Comparison of ENCODE assay signal across 8 cellular contexts in genomic region chr4:77126844-77127614, GRCh38. TPM values are rescaled to one million over a fixed set of nuclear protein-coding genes. Genes with fewer than 3 reads are reported as not detected.
DNase-seq lines count a peak whose midpoint lies in the region; ATAC-seq and TF ChIP-seq lines count a peak whose summit lies in the region.

No MANE protein-coding gene starts in this region.

- no peak overlapping the region for H3K4me2 ChIP-seq in smooth muscle cell

- CTCF ChIA-PET in activated CD4-positive, alpha-beta T cell treated with anti-CD3 and anti-CD28 coated beads, Interleukin-2, amount 10 ng/mL, durations not matched to agents 7 days and 5 days (lab: Charles Lee), result interaction anchor here (0.7 to 1.6 kb wide), 2 partner anchors 31 to 45 kb away, joined by 3 to 5 read pairs; no protein-coding TSS in a partner anchor

- TF ChIP-seq CTCF in smooth muscle cell (IDR thresholded peaks at IDR 0.05; ENCODE audit: borderline replicate concordance, insufficient read depth, poor library complexity, severe bottlenecking), result no peak

- ATAC-seq in HG03025 (IDR thresholded peaks at IDR 0.05; ENCODE audit: low FRiP score, unreplicated experiment), result peak; percentile 90

- H3K9ac ChIP-seq in skeletal muscle tissue (ENCODE audit: low read depth in 1 of 3, low read length in 3 of 3) (no peak overlapping the region), smooth muscle cell (ENCODE audit: low read depth) (no peak overlapping the region)

- peak; percentile 10 for DNase-seq in GM19238 (ENCODE audit: insufficient read length, low spot score)
- peak; percentile 92 for DNase-seq in SIG-M5 treated with dmso at 0.1 percent for 504 hours (lab: John Stamatoyannopoulos, UW; ENCODE audit: unreplicated experiment)
- DNase-seq in cortex of kidney (lab: John Stamatoyannopoulos, UW), result no peak
- no peak for DNase-seq in activated CD4-positive, alpha-beta T cell treated with anti-CD3 and anti-CD28 coated beads, Interleukin-2, amount 10 ng/mL, durations not matched to agents 7 days and 5 days
- no peak for DNase-seq in activated CD4-positive, alpha-beta T cell treated with anti-CD3 and anti-CD28 coated beads, Interleukin-2, amount 50 U/mL, for 4 hours
- no peak for DNase-seq in smooth muscle cell (lab: John Stamatoyannopoulos, UW; ENCODE audit: unreplicated experiment)

- H3K27me3 ChIP-seq in skeletal muscle tissue (ENCODE audit: control insufficient read depth in 3 of 3, insufficient read depth in 3 of 3, low read length in 3 of 3) (no peaks in the 10 kb centered on the region), smooth muscle cell (ENCODE audit: low read depth) (no peaks in the 10 kb centered on the region)

- H3K4me3 ChIP-seq in skeletal muscle tissue (ENCODE audit: low read length in 3 of 3), result no peak overlapping the region
- no peak overlapping the region for H3K4me3 ChIP-seq in smooth muscle cell

- no peak overlapping the region for H3K4me3 Mint-ChIP-seq in activated CD4-positive, alpha-beta T cell treated with anti-CD3 and anti-CD28 coated beads, Interleukin-2, amount 10 ng/mL, durations not matched to agents 7 days and 5 days

- H3K4me1 Mint-ChIP-seq in activated CD4-positive, alpha-beta T cell treated with anti-CD3 and anti-CD28 coated beads, Interleukin-2, amount 10 ng/mL, durations not matched to agents 7 days and 5 days, result peaks cover 15% of the 10 kb centered on the region

- H3F3A ChIP-seq in smooth muscle cell (ENCODE audit: low read depth), result no peaks in the 10 kb centered on the region

- H3K36me3 ChIP-seq in skeletal muscle tissue (ENCODE audit: control insufficient read depth in 3 of 3, insufficient read depth in 3 of 3, low read length in 3 of 3) (no peaks in the 10 kb centered on the region), smooth muscle cell (ENCODE audit: low read depth) (no peaks in the 10 kb centered on the region)

- H3K79me2 ChIP-seq in smooth muscle cell (ENCODE audit: low read depth), result no peaks in the 10 kb centered on the region

- POLR2A ChIA-PET in activated CD4-positive, alpha-beta T cell treated with anti-CD3 and anti-CD28 coated beads, Interleukin-2, amount 10 ng/mL, durations not matched to agents 7 days and 5 days (lab: Charles Lee), result no interaction called here

- no peaks in the 10 kb centered on the region for H3K36me3 Mint-ChIP-seq in activated CD4-positive, alpha-beta T cell treated with anti-CD3 and anti-CD28 coated beads, Interleukin-2, amount 10 ng/mL, durations not matched to agents 7 days and 5 days (ENCODE audit: low read depth)

- H2AFZ ChIP-seq in smooth muscle cell (ENCODE audit: low read depth), result no peak overlapping the region

- no peaks in the 10 kb centered on the region for H4K20me1 ChIP-seq in smooth muscle cell (ENCODE audit: low read depth)

- peaks cover 2% of the 10 kb centered on the region for H3K9me3 Mint-ChIP-seq in activated CD4-positive, alpha-beta T cell treated with anti-CD3 and anti-CD28 coated beads, Interleukin-2, amount 10 ng/mL, durations not matched to agents 7 days and 5 days

- H3K9me3 ChIP-seq in skeletal muscle tissue (ENCODE audit: control insufficient read depth in 3 of 3, low read length in 3 of 3), result no peaks in the 10 kb centered on the region
- H3K9me3 ChIP-seq in smooth muscle cell (replicated peaks; ENCODE audit: low read depth), result no peaks in the 10 kb centered on the region

- H3K4me1 ChIP-seq in skeletal muscle tissue (ENCODE audit: control insufficient read depth in 3 of 3, insufficient read depth in 3 of 3, low read length in 3 of 3) (peaks cover 5 to 8% (median 8%) of the 10 kb centered on the region in 3 donors), smooth muscle cell (ENCODE audit: low read depth) (no peaks in the 10 kb centered on the region)

- WGBS in smooth muscle cell (ENCODE audit: low lambda C conversion rate), result 70% methylated on average over 4 of the region's 4 CpGs

- peak overlapping the region; percentile 28 for H3K27ac ChIP-seq in skeletal muscle tissue (ENCODE audit: low read depth, low read length)
- no peak overlapping the region for H3K27ac ChIP-seq in smooth muscle cell (ENCODE audit: low read depth)

- no peak overlapping the region for H3K27ac Mint-ChIP-seq in activated CD4-positive, alpha-beta T cell treated with anti-CD3 and anti-CD28 coated beads, Interleukin-2, amount 10 ng/mL, durations not matched to agents 7 days and 5 days

- H3K27me3 Mint-ChIP-seq in activated CD4-positive, alpha-beta T cell treated with anti-CD3 and anti-CD28 coated beads, Interleukin-2, amount 10 ng/mL, durations not matched to agents 7 days and 5 days, result peaks cover 5% of the 10 kb centered on the region

RNA-seq across cellular contexts. Expression of gene CCNG2, which starts 30.0 kb away (rescaled TPM):
- total RNA-seq in skeletal muscle tissue (52.7 TPM), smooth muscle cell (59.2 and 77.4 TPM in 2 replicates)
- 10 to 100 TPM; 28.1 to 31.5 TPM for total RNA-seq in activated CD4-positive, alpha-beta T cell treated with anti-CD3 and anti-CD28 coated beads, Interleukin-2, amount 10 ng/mL, durations not matched to agents 7 days and 5 days
- 50.3 and 59.8 TPM in 2 replicates for polyA plus RNA-seq in smooth muscle cell

RNA-seq across cellular contexts. Expression of gene CCNI, which starts 51.2 kb away (rescaled TPM):
- 152 TPM for total RNA-seq in skeletal muscle tissue
- total RNA-seq in activated CD4-positive, alpha-beta T cell treated with anti-CD3 and anti-CD28 coated beads, Interleukin-2, amount 10 ng/mL, durations not matched to agents 7 days and 5 days, result 100 to 1,000 TPM; 210 to 244 TPM
- 222 and 245 TPM in 2 replicates for total RNA-seq in smooth muscle cell
- 205 and 230 TPM in 2 replicates for polyA plus RNA-seq in smooth muscle cell

Comparison
In these comparisons a context has a peak if more than half of its experiments do, and no peak if none do; other contexts are left out.
1. DNase-seq: peak in GM19238 (single experiment) and SIG-M5 treated with dmso at 0.1 percent for 504 hours (single experiment); none in cortex of kidney (single experiment), activated CD4-positive, alpha-beta T cell treated with anti-CD3 and anti-CD28 coated beads, Interleukin-2, amount 10 ng/mL, durations not matched to agents 7 days and 5 days (single experiment), activated CD4-positive, alpha-beta T cell treated with anti-CD3 and anti-CD28 coated beads, Interleukin-2, amount 50 U/mL, for 4 hours (0 of 2) and smooth muscle cell (single experiment).